16 cellular contexts compared by ENCODE assay signal in genomic region chr4:94159790-94160189, GRCh38. TPM values are rescaled to one million over a fixed set of nuclear protein-coding genes. Genes with fewer than 3 reads are reported as not detected.
DNase-seq lines count a peak whose midpoint lies in the region; ATAC-seq and TF ChIP-seq lines count a peak whose summit lies in the region.
"Had no signal": no experiment of that assay in that cellular context is flagged by ENCODE, and none has a peak within 500 bp of the region (broad histone marks: within the 10 kb centered on the region; RNA-seq: fewer than 3 reads in every experiment).

No MANE protein-coding gene starts in this region.

- H3K4me1 ChIP-seq in ACC112 (ENCODE audit: control insufficient read depth, insufficient read depth, low read length, unreplicated experiment) (peaks cover 4% of the 10 kb centered on the region), RWPE2 (ENCODE audit: insufficient read depth, poor library complexity, severe bottlenecking) (no peaks in the 10 kb centered on the region), foreskin keratinocyte (no peaks in the 10 kb centered on the region)
- H3K4me1 ChIP-seq: BLaER1 treated with 17β-estradiol and CSF1 and Interleukin-3, amounts not matched to agents 10 nM and 100 nM; Caco-2 had no signal

- POLR2A ChIA-PET in activated CD4-positive, alpha-beta memory T cell treated with anti-CD3 and anti-CD28 coated beads for 36 hours (lab: Charles Lee) = no interaction called here

- H3K4me1 Mint-ChIP-seq in activated CD4-positive, alpha-beta memory T cell treated with anti-CD3 and anti-CD28 coated beads for 36 hours (ENCODE audit: low read depth) = peaks cover 2% of the 10 kb centered on the region
- H3K4me1 Mint-ChIP-seq: B cell had no signal

- CTCF ChIA-PET in activated CD4-positive, alpha-beta memory T cell treated with anti-CD3 and anti-CD28 coated beads for 36 hours (lab: Charles Lee) = no interaction called here

- DNase-seq in RWPE2 (ENCODE audit: low spot score) (no peak), foreskin keratinocyte (peak; percentile 13 to 44), Kasumi-1 (lab: John Stamatoyannopoulos, UW) (no peak)
- no peak for DNase-seq in activated CD4-positive, alpha-beta memory T cell treated with anti-CD3 and anti-CD28 coated beads for 36 hours
- DNase-seq: 8988T; AML-193; Caco-2; Calu3; CD4-positive, alpha-beta T cell; CD8-positive, alpha-beta T cell; DMS79 treated with DMSO at 0.1 percent for 48 hours; GF-D8 had no signal

- H3K27ac Mint-ChIP-seq in activated CD4-positive, alpha-beta memory T cell treated with anti-CD3 and anti-CD28 coated beads for 36 hours = no peak overlapping the region
- H3K27ac Mint-ChIP-seq: B cell; CD4-positive, alpha-beta T cell; CD8-positive, alpha-beta T cell had no signal

- no peaks in the 10 kb centered on the region for H3K27me3 Mint-ChIP-seq in activated CD4-positive, alpha-beta memory T cell treated with anti-CD3 and anti-CD28 coated beads for 36 hours
- H3K27me3 Mint-ChIP-seq: B cell; CD4-positive, alpha-beta T cell had no signal

- no peak overlapping the region for H3K4me3 Mint-ChIP-seq in activated CD4-positive, alpha-beta memory T cell treated with anti-CD3 and anti-CD28 coated beads for 36 hours
- H3K4me3 Mint-ChIP-seq: B cell; CD4-positive, alpha-beta T cell; CD8-positive, alpha-beta T cell had no signal

- no peak overlapping the region for H3K4me3 ChIP-seq in ACC112 (ENCODE audit: low read depth, low read length)
- no peak overlapping the region for H3K4me3 ChIP-seq in RWPE2 (ENCODE audit: severe bottlenecking)
- H3K4me3 ChIP-seq: BLaER1 treated with 17β-estradiol and CSF1 and Interleukin-3, amounts not matched to agents 10 nM and 100 nM had no signal

- H3K79me2 ChIP-seq in ACC112 (ENCODE audit: control insufficient read depth, insufficient read depth, low read length, unreplicated experiment) = no peaks in the 10 kb centered on the region

- H3K36me3 Mint-ChIP-seq in activated CD4-positive, alpha-beta memory T cell treated with anti-CD3 and anti-CD28 coated beads for 36 hours = no peaks in the 10 kb centered on the region
- H3K36me3 Mint-ChIP-seq: CD8-positive, alpha-beta T cell had no signal

- no peaks in the 10 kb centered on the region for H3K36me3 ChIP-seq in ACC112 (ENCODE audit: insufficient read depth, low read length)
- H3K36me3 ChIP-seq in RWPE2 (ENCODE audit: low read depth) = no peaks in the 10 kb centered on the region
- H3K36me3 ChIP-seq: BLaER1 treated with 17β-estradiol and CSF1 and Interleukin-3, amounts not matched to agents 10 nM and 100 nM had no signal

- peak; percentile 35; the same call in 1 of the 3 replicates for ATAC-seq in RWPE2 (ENCODE audit: low read depth)
- ATAC-seq in foreskin keratinocyte = peak; percentile 90
- ATAC-seq: CD8-positive, alpha-beta T cell had no signal

- H3K9me3 ChIP-seq in RWPE2 (ENCODE audit: severe bottlenecking) = no peaks in the 10 kb centered on the region
- H3K9me3 ChIP-seq: Caco-2 had no signal

- H3K9me3 Mint-ChIP-seq in activated CD4-positive, alpha-beta memory T cell treated with anti-CD3 and anti-CD28 coated beads for 36 hours = peaks cover 4% of the 10 kb centered on the region
- H3K9me3 Mint-ChIP-seq: CD4-positive, alpha-beta T cell; CD8-positive, alpha-beta T cell had no signal

- H3K27me3 ChIP-seq in ACC112 (ENCODE audit: insufficient read depth, low read length) (no peaks in the 10 kb centered on the region), RWPE2 (ENCODE audit: insufficient read depth, poor library complexity, severe bottlenecking) (no peaks in the 10 kb centered on the region), foreskin keratinocyte (no peaks in the 10 kb centered on the region)
- H3K27me3 ChIP-seq: BLaER1 treated with 17β-estradiol and CSF1 and Interleukin-3, amounts not matched to agents 10 nM and 100 nM had no signal

- TF ChIP-seq CTCF in RWPE2 (IDR thresholded peaks at IDR 0.05; ENCODE audit: poor library complexity, severe bottlenecking) = no peak
- no peak for TF ChIP-seq CTCF in foreskin keratinocyte (conservative IDR thresholded peaks at IDR 0.05)

- peak overlapping the region; percentile 60 for H2AFZ ChIP-seq in ACC112 (ENCODE audit: low read length, unreplicated experiment)

- H3K27ac ChIP-seq in ACC112 (ENCODE audit: low read depth, low read length) (no peak overlapping the region), RWPE2 (ENCODE audit: poor library complexity, severe bottlenecking) (no peak overlapping the region), foreskin keratinocyte (no peak overlapping the region)
- H3K27ac ChIP-seq: BLaER1 treated with 17β-estradiol and CSF1 and Interleukin-3, amounts not matched to agents 10 nM and 100 nM; C4-2B had no signal

- intact Hi-C loops in activated CD4-positive, alpha-beta memory T cell treated with anti-CD3 and anti-CD28 coated beads for 36 hours (cut with micrococcal nuclease) = no loop called here

RNA-seq across cellular contexts. Expression of gene SMARCAD1, which starts 47.9 kb away (rescaled TPM):
- total RNA-seq in foreskin keratinocyte = 25.1 and 27.8 TPM in 2 replicates
- polyA plus RNA-seq in foreskin keratinocyte = 5.6 and 6.0 TPM in 2 replicates
- total RNA-seq in activated CD4-positive, alpha-beta memory T cell treated with anti-CD3 and anti-CD28 coated beads for 36 hours = 10 to 100 TPM; 26.5 to 28.0 TPM

Comparison
In these comparisons a context has a peak if more than half of its experiments do, and no peak if none do; other contexts are left out.
1. DNase-seq: peak in foreskin keratinocyte (2 of 2); none in RWPE2 (single experiment), activated CD4-positive, alpha-beta memory T cell treated with anti-CD3 and anti-CD28 coated beads for 36 hours (single experiment) and Kasumi-1 (0 of 2).